ENCODE assay signal across 11 cellular contexts in genomic region chr2:43139996-43140621, GRCh38.
DNase-seq lines count a peak whose midpoint lies in the region; ATAC-seq, FAIRE-seq and TF ChIP-seq lines count a peak whose summit lies in the region.
"Had no signal": no experiment of that assay in that cellular context is flagged by ENCODE, and none has a peak within 500 bp of the region (broad histone marks: within the 10 kb centered on the region; RNA-seq: fewer than 3 reads in every experiment).

No MANE protein-coding gene starts in this region.

- no peak for TF ChIP-seq EP300 in GM12878 (IDR thresholded peaks at IDR 0.05; ENCODE audit: borderline replicate concordance in 1 of 2, control insufficient read depth in 1 of 2, low read depth in 2 of 2, low read length in 2 of 2)

- TF ChIP-seq CTCF in GM12878 (IDR thresholded peaks at IDR 0.05 in 2 of 3, conservative IDR thresholded peaks at IDR 0.05 in 1 of 3; ENCODE audit: control insufficient read depth in 2 of 3, extremely low read depth in 1 of 3, insufficient read depth in 1 of 3, low read depth in 3 of 3, low read length in 3 of 3), result no peak
- no peak for TF ChIP-seq CTCF in liver (IDR thresholded peaks at IDR 0.05; ENCODE audit: low read depth, low read length, missing input control)

- WGBS in GM12878 (ENCODE audit: insufficient coverage, insufficient replicate concordance, low lambda C conversion rate, missing lambda C conversion rate), result 68% methylated on average over 9 of the region's 11 CpGs
- WGBS in liver, result 78% methylated on average over 11 of the region's 11 CpGs
- WGBS in thymus, result 90% methylated on average over 11 of the region's 11 CpGs

- no peak overlapping the region for H3K27ac ChIP-seq in GM12878 (ENCODE audit: control insufficient read depth, insufficient read depth)
- peak overlapping the region in 1 of 2 donors; percentile 34 for H3K27ac ChIP-seq in liver (ENCODE audit: low read depth in 1 of 2, low read length in 2 of 2)
- peak overlapping the region; percentile 81 for H3K27ac ChIP-seq in thymus (ENCODE audit: low read depth)
- H3K27ac ChIP-seq: pancreas, tibial artery had no signal

- SMC1A ChIA-PET in GM12878 (lab: Charles Lee; ENCODE audit: uncharacterized antibody, unreplicated experiment), result interaction anchor here (0.6 to 2.2 kb wide), 13 partner anchors 8 to 354 kb away, joined by 3 to 13 read pairs (median 3); no protein-coding TSS in a partner anchor

- POLR2A ChIA-PET in activated CD4-positive, alpha-beta T cell treated with anti-CD3 and anti-CD28 coated beads for 36 hours (lab: Charles Lee), result interaction anchor here (0.5 to 2.7 kb wide), 6 partner anchors 9 to 244 kb away, joined by 4 to 14 read pairs (median 7); partner anchors contain the start of gene ZFP36L2
- POLR2A ChIA-PET in GM12878 (lab: Charles Lee), result interaction anchor here (0.5 to 1.2 kb wide), 3 partner anchors 9 to 75 kb away, joined by 3 to 4 read pairs (median 4); no protein-coding TSS in a partner anchor

- no peaks in the 10 kb centered on the region for H3K27me3 Mint-ChIP-seq in activated CD4-positive, alpha-beta T cell treated with anti-CD3 and anti-CD28 coated beads for 36 hours

- TF ChIP-seq RAD21 in GM12878 (IDR thresholded peaks at IDR 0.05; ENCODE audit: insufficient read depth, low read depth, low read length), result no peak
- TF ChIP-seq RAD21 in liver (IDR thresholded peaks at IDR 0.05), result peak in 1 of 2 donors; percentile 41

- H3K9me3 ChIP-seq in GM12878 (replicated peaks; ENCODE audit: control insufficient read depth, insufficient read depth, low read length), result no peaks in the 10 kb centered on the region
- H3K9me3 ChIP-seq in liver (ENCODE audit: control insufficient read depth in 4 of 4, low read length in 3 of 4), result no peaks in the 10 kb centered on the region
- H3K9me3 ChIP-seq in thymus (ENCODE audit: control insufficient read depth), result no peaks in the 10 kb centered on the region
- H3K9me3 ChIP-seq: pancreas, tibial artery had no signal

- peak overlapping the region; percentile 5 for H3K4me3 Mint-ChIP-seq in activated CD4-positive, alpha-beta T cell treated with anti-CD3 and anti-CD28 coated beads for 36 hours

- no peaks in the 10 kb centered on the region for H3K36me3 ChIP-seq in GM12878 (ENCODE audit: control insufficient read depth in 2 of 2, insufficient read depth in 2 of 2, low read length in 1 of 2)
- no peaks in the 10 kb centered on the region for H3K36me3 ChIP-seq in liver (ENCODE audit: control insufficient read depth in 4 of 4, insufficient read depth in 3 of 4, low read depth in 1 of 4, low read length in 3 of 4)
- no peaks in the 10 kb centered on the region for H3K36me3 ChIP-seq in thymus (ENCODE audit: control insufficient read depth, insufficient read depth)
- H3K36me3 ChIP-seq: pancreas, tibial artery had no signal

- peaks cover 3% of the 10 kb centered on the region for H3K36me3 Mint-ChIP-seq in activated CD4-positive, alpha-beta T cell treated with anti-CD3 and anti-CD28 coated beads for 36 hours (ENCODE audit: low read depth)

- RAD21 ChIA-PET in GM12878 (lab: Charles Lee; ENCODE audit: unreplicated experiment), result interaction anchor here (0.6 to 1.4 kb wide), 7 partner anchors 11 to 401 kb away, joined by 3 to 11 read pairs (median 4); no protein-coding TSS in a partner anchor

- H3K4me3 ChIP-seq in GM12878 (no peak overlapping the region), liver (ENCODE audit: low read depth in 1 of 3, low read length in 3 of 3) (no peak overlapping the region), thymus (ENCODE audit: low read length) (no peak overlapping the region)
- H3K4me3 ChIP-seq: pancreas, tibial artery had no signal

- no peak for TF ChIP-seq POLR2A in GM12878 (IDR thresholded peaks at IDR 0.05; ENCODE audit: low read depth, low read length)

- FAIRE-seq in GM12878 (lab: Jason Lieb, UNC), result peak; percentile 90
- FAIRE-seq: colon, pancreas had no signal

- H3K9ac ChIP-seq in GM12878 (ENCODE audit: control insufficient read depth, insufficient read depth, low read length) (no peak overlapping the region), liver (ENCODE audit: low read depth in 1 of 2, low read length in 2 of 2) (no peak overlapping the region)

- H3K27me3 ChIP-seq in GM12878 (replicated peaks in 1 of 2; ENCODE audit: control insufficient read depth in 2 of 2, insufficient read depth in 2 of 2, low read length in 1 of 2) (no peaks in the 10 kb centered on the region), liver (ENCODE audit: control insufficient read depth in 4 of 4, insufficient read depth in 4 of 4, low read length in 3 of 4) (no peaks in the 10 kb centered on the region), thymus (ENCODE audit: control insufficient read depth, insufficient read depth) (no peaks in the 10 kb centered on the region)
- H3K27me3 ChIP-seq: pancreas, tibial artery had no signal

- peak; percentile 30 for ATAC-seq in activated CD4-positive, alpha-beta T cell treated with anti-CD3 and anti-CD28 coated beads for 36 hours
- ATAC-seq in GM12878 (peak; percentile 80), GM21825 (IDR thresholded peaks at IDR 0.05; ENCODE audit: unreplicated experiment) (no peak), HG03432 (IDR thresholded peaks at IDR 0.05; ENCODE audit: unreplicated experiment) (no peak)

- H3K4me1 ChIP-seq in GM12878 (ENCODE audit: control insufficient read depth, insufficient read depth, low read length), result peaks cover 24% of the 10 kb centered on the region
- H3K4me1 ChIP-seq in liver (ENCODE audit: control insufficient read depth in 4 of 4, insufficient read depth in 4 of 4, low read length in 3 of 4), result peaks cover 0 to 5% (median 2%) of the 10 kb centered on the region in 4 donors
- peaks cover 72% of the 10 kb centered on the region for H3K4me1 ChIP-seq in thymus (ENCODE audit: control insufficient read depth, insufficient read depth, low read length)
- H3K4me1 ChIP-seq: pancreas, tibial artery had no signal

- H3K79me2 ChIP-seq in GM12878 (ENCODE audit: control insufficient read depth, insufficient read depth, low read length), result no peaks in the 10 kb centered on the region

- DNase-seq in activated CD4-positive, alpha-beta T cell treated with anti-CD3 and anti-CD28 coated beads for 36 hours, result peak; percentile 38
- no peak for DNase-seq in activated CD4-positive, alpha-beta T cell treated with anti-CD3 and anti-CD28 coated beads, Interleukin-2, amount 50 U/mL, for 1 hour
- DNase-seq in GM12878 (ENCODE audit: low read depth, low spot score) (no peak), SW480 (ENCODE audit: low spot score) (no peak)

- intact Hi-C loops in activated CD4-positive, alpha-beta T cell treated with anti-CD3 and anti-CD28 coated beads for 36 hours (cut with DNase I, micrococcal nuclease), result loop anchor here in 1 of 2 experiments (10.0 kb wide), 1 partner anchor 285 kb away; no protein-coding TSS in a partner anchor
- intact Hi-C loops in GM12878 (cut with micrococcal nuclease; ENCODE audit: unreplicated experiment), result no loop called here

- peak overlapping the region; percentile 62 for H3K27ac Mint-ChIP-seq in activated CD4-positive, alpha-beta T cell treated with anti-CD3 and anti-CD28 coated beads for 36 hours

- no peaks in the 10 kb centered on the region for H3K9me3 Mint-ChIP-seq in activated CD4-positive, alpha-beta T cell treated with anti-CD3 and anti-CD28 coated beads for 36 hours (ENCODE audit: low read depth)

- H3K4me1 Mint-ChIP-seq in activated CD4-positive, alpha-beta T cell treated with anti-CD3 and anti-CD28 coated beads for 36 hours, result peaks cover 72% of the 10 kb centered on the region

- no peak overlapping the region for H2AFZ ChIP-seq in GM12878 (ENCODE audit: control insufficient read depth, low read depth, low read length)

- H4K20me1 ChIP-seq in GM12878 (ENCODE audit: control insufficient read depth, insufficient read depth), result no peaks in the 10 kb centered on the region

- CTCF ChIA-PET in activated CD4-positive, alpha-beta T cell treated with anti-CD3 and anti-CD28 coated beads for 36 hours (lab: Charles Lee), result interaction anchor here (0.7 to 2.9 kb wide), 15 partner anchors 8 to 133 kb away, joined by 3 to 24 read pairs (median 3); no protein-coding TSS in a partner anchor
- CTCF ChIA-PET in GM12878 (lab: Yijun Ruan, JAX), result interaction anchor here (0.8 to 3.1 kb wide), 8 partner anchors 30 to 344 kb away, joined by 3 to 21 read pairs (median 4); no protein-coding TSS in a partner anchor

- in situ Hi-C loops in GM12878 (cut with MboI), result no loop called here

- H3K4me2 ChIP-seq in GM12878 (ENCODE audit: control insufficient read depth, insufficient read depth), result no peak overlapping the region

- no TSS peak for BruUV-seq in GM12878 (replicated peaks; lab: Mats Ljungman, UMichigan)

TF ChIP-seq in GM12878, 131 proteins besides CTCF, POLR2A, EP300 and RAD21 (continues in another document):
- peak in 1 of 2 experiments; percentile 16; a peak in 1 of 4 replicates for TF ChIP-seq BHLHE40 (IDR thresholded peaks at IDR 0.05; ENCODE audit: borderline replicate concordance in 1 of 2, low read depth in 2 of 2, low read length in 1 of 2)
- TF ChIP-seq MEF2A (IDR thresholded peaks at IDR 0.05; ENCODE audit: insufficient read depth, low read depth, low read length), result 0 out of 2 replicates have a peak, but pooled peaks have one; percentile 31
- TF ChIP-seq RB1 (IDR thresholded peaks at IDR 0.05; ENCODE audit: borderline replicate concordance), result no peak
- TF ChIP-seq CBFB (IDR thresholded peaks at IDR 0.05; ENCODE audit: low read depth), result peak; percentile 48; the same call in 1 of the 2 replicates
- 0 out of 2 replicates have a peak, but pooled peaks have one; percentile 32 for TF ChIP-seq CREB1 (IDR thresholded peaks at IDR 0.05; ENCODE audit: low read depth)
- peak; percentile 84 for TF ChIP-seq RUNX3 (IDR thresholded peaks at IDR 0.05; ENCODE audit: low read length)
- no peak for TF ChIP-seq FOXM1 (IDR thresholded peaks at IDR 0.05; ENCODE audit: low read depth, low read length)

TF ChIP-seq in liver, 16 proteins besides CTCF, POLR2A, EP300 and RAD21 (continues in another document):
- no peak for TF ChIP-seq HNF4G (IDR thresholded peaks at IDR 0.05)
- peak; percentile 99 for TF ChIP-seq NR2F2 (IDR thresholded peaks at IDR 0.05)
- TF ChIP-seq JUND (IDR thresholded peaks at IDR 0.05), result no peak
- TF ChIP-seq SP1 (IDR thresholded peaks at IDR 0.05), result peak; percentile 60
- no peak for TF ChIP-seq EGR1 (IDR thresholded peaks at IDR 0.05; ENCODE audit: low read depth in 2 of 2)
- TF ChIP-seq FOXA1 (IDR thresholded peaks at IDR 0.05), result no peak
- TF ChIP-seq, protein P1, sequence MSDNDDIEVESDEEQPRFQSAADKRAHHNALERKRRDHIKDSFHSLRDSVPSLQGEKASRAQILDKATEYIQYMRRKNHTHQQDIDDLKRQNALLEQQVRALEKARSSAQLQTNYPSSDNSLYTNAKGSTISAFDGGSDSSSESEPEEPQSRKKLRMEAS (IDR thresholded peaks at IDR 0.05), result no peak
- TF ChIP-seq YY1 (IDR thresholded peaks at IDR 0.05), result no peak
- TF ChIP-seq FOXA2 (IDR thresholded peaks at IDR 0.05), result no peak

Comparison
In these comparisons a context has a peak if more than half of its experiments do, and no peak if none do; other contexts are left out.
1. ATAC-seq: peak in activated CD4-positive, alpha-beta T cell treated with anti-CD3 and anti-CD28 coated beads for 36 hours (single experiment) and GM12878 (single experiment); none in GM21825 (single experiment) and HG03432 (single experiment).